8 cellular contexts compared by ENCODE assay signal in genomic region chr1:221543529-221544120, GRCh38.
DNase-seq lines count a peak whose midpoint lies in the region; ATAC-seq and TF ChIP-seq lines count a peak whose summit lies in the region.

No MANE protein-coding gene starts in this region.

- no peaks in the 10 kb centered on the region for H3K79me2 ChIP-seq in HCT116 (ENCODE audit: insufficient read depth, low read length)

- H2AFZ ChIP-seq in HCT116 (ENCODE audit: low read depth, low read length, poor library complexity, severe bottlenecking): no peak overlapping the region

- DNase-seq in AML-193 (lab: John Stamatoyannopoulos, UW) (peak; percentile 49 to 60), HCT116 (ENCODE audit: low read depth, low spot score) (peak; percentile 2), ascending aorta (ENCODE audit: low spot score in 2 of 2) (no peak), left lobe of liver (ENCODE audit: low spot score) (peak; percentile 54), NCI-H446 (lab: John Stamatoyannopoulos, UW) (no peak), ecto neural progenitor cell (ENCODE audit: low spot score) (no peak), COR-L47 (lab: John Stamatoyannopoulos, UW) (no peak)

- H3K4me2 ChIP-seq in HCT116 (ENCODE audit: low read length): no peak overlapping the region

- TF ChIP-seq CTCF in HCT116 (IDR thresholded peaks at IDR 0.05 in 2 of 3, conservative IDR thresholded peaks at IDR 0.05 in 1 of 3; ENCODE audit: borderline replicate concordance in 1 of 3, insufficient read depth in 1 of 3, low read depth in 2 of 3, low read length in 2 of 3): peak; percentile 41 to 60 (median 57); a peak in 5 of 6 replicates
- TF ChIP-seq CTCF in ascending aorta (IDR thresholded peaks at IDR 0.05): peak in 2 of 3 experiments; percentile 5 to 30

- no peaks in the 10 kb centered on the region for H3K9me2 ChIP-seq in HCT116 (ENCODE audit: insufficient read depth)

- CTCF ChIA-PET in HCT116 (lab: Charles Lee): interaction anchor here (0.6 to 1.5 kb wide), 12 partner anchors 11 to 911 kb away, joined by 3 to 9 read pairs (median 4); no protein-coding TSS in a partner anchor

- H3K4me3 ChIP-seq in HCT116 (replicated peaks in 1 of 2; ENCODE audit: low read depth in 1 of 2, low read length in 2 of 2) (no peak overlapping the region), ascending aorta (no peak overlapping the region)

- no peaks in the 10 kb centered on the region for H3K27me3 ChIP-seq in HCT116 (ENCODE audit: insufficient read depth, low read length)
- no peaks in the 10 kb centered on the region for H3K27me3 ChIP-seq in ascending aorta

- H3K9ac ChIP-seq in HCT116 (ENCODE audit: low read length): no peak overlapping the region

- H3K27ac ChIP-seq in HCT116 (ENCODE audit: low read depth, low read length) (no peak overlapping the region), ascending aorta (no peak overlapping the region)

- peak; percentile 69 for TF ChIP-seq RAD21 in HCT116 (IDR thresholded peaks at IDR 0.05; ENCODE audit: low read depth)

- no peaks in the 10 kb centered on the region for H3K4me1 ChIP-seq in HCT116 (ENCODE audit: control insufficient read depth in 1 of 2, insufficient read depth in 2 of 2, low read length in 2 of 2)
- no peaks in the 10 kb centered on the region for H3K4me1 ChIP-seq in ascending aorta

- no peaks in the 10 kb centered on the region for H4K20me1 ChIP-seq in HCT116 (ENCODE audit: insufficient read depth)

- no TSS peak for BruUV-seq in HCT116 (replicated peaks; lab: Mats Ljungman, UMichigan)

- H3K9me3 ChIP-seq in HCT116 (ENCODE audit: control insufficient read depth in 1 of 2, insufficient read depth in 1 of 2, low read depth in 1 of 2, low read length in 2 of 2): no peaks in the 10 kb centered on the region
- no peaks in the 10 kb centered on the region for H3K9me3 ChIP-seq in ascending aorta

- POLR2A ChIA-PET in HCT116 (lab: Charles Lee): no interaction called here

- no peaks in the 10 kb centered on the region for H3K36me3 ChIP-seq in HCT116 (ENCODE audit: control insufficient read depth in 1 of 2, insufficient read depth in 2 of 2, low read length in 2 of 2)
- no peaks in the 10 kb centered on the region for H3K36me3 ChIP-seq in ascending aorta

- no peak; the same call in 1 of the 2 replicates for ATAC-seq in HCT116
- peak; percentile 88 for ATAC-seq in left lobe of liver
- ATAC-seq in GM19452 (IDR thresholded peaks at IDR 0.05; ENCODE audit: unreplicated experiment): no peak

- intact Hi-C loops in HCT116 (cut with micrococcal nuclease): loop anchor here (5.0 kb wide), 1 partner anchor 314 kb away; no protein-coding TSS in a partner anchor
- intact Hi-C loops in ascending aorta (cut with DNase I): no loop called here

- RAD21 ChIA-PET in HCT116 (lab: Charles Lee; ENCODE audit: low non-redundant PET in 1 of 2, low total read pairs in 2 of 2, uncharacterized antibody in 2 of 2, unreplicated experiment in 2 of 2): interaction anchor here in 1 of 2 experiments (1.7 kb wide), 1 partner anchor 466 kb away, joined by 6 read pairs; no protein-coding TSS in a partner anchor

- TF ChIP-seq POLR2A in HCT116 (IDR thresholded peaks at IDR 0.05; ENCODE audit: borderline replicate concordance, extremely low read depth, insufficient read depth, insufficient read length): no peak

TF ChIP-seq in HCT116, 20 proteins besides CTCF, POLR2A, EP300 and RAD21:
- TF ChIP-seq ZBTB33 (IDR thresholded peaks at IDR 0.05; ENCODE audit: extremely low read depth, insufficient replicate concordance, low read length): no peak
- no peak for TF ChIP-seq EZH2phosphoT487 (IDR thresholded peaks at IDR 0.05; ENCODE audit: borderline replicate concordance)
- no peak for TF ChIP-seq CEBPB (IDR thresholded peaks at IDR 0.05; ENCODE audit: low read depth)
- no peak for TF ChIP-seq MAX (IDR thresholded peaks at IDR 0.05)
- no peak for TF ChIP-seq REST (IDR thresholded peaks at IDR 0.05; ENCODE audit: low read depth)
- no peak for TF ChIP-seq TCF7L2 (IDR thresholded peaks at IDR 0.05; ENCODE audit: borderline replicate concordance, extremely low read depth, insufficient read depth, insufficient read length)
- TF ChIP-seq JUND (IDR thresholded peaks at IDR 0.05): no peak
- TF ChIP-seq ZFX (IDR thresholded peaks at IDR 0.05): no peak
- TF ChIP-seq SIN3A (IDR thresholded peaks at IDR 0.05; ENCODE audit: low read depth): no peak
- no peak for TF ChIP-seq SRF (IDR thresholded peaks at IDR 0.05; ENCODE audit: low read depth)
- no peak for TF ChIP-seq ATF3 (IDR thresholded peaks at IDR 0.05)
- TF ChIP-seq ZNF274 (IDR thresholded peaks at IDR 0.05; ENCODE audit: low read depth, low read length): no peak
- TF ChIP-seq FOSL1 (IDR thresholded peaks at IDR 0.05; ENCODE audit: low read depth): no peak
- no peak for TF ChIP-seq EZH2 (IDR thresholded peaks at IDR 0.05)
- TF ChIP-seq CBX3 (IDR thresholded peaks at IDR 0.05; ENCODE audit: low read depth): no peak
- TF ChIP-seq YY1 (IDR thresholded peaks at IDR 0.05; ENCODE audit: extremely low read depth, insufficient replicate concordance, low read depth, low read length): no peak
- TF ChIP-seq SP1 (IDR thresholded peaks at IDR 0.05; ENCODE audit: low read depth): no peak
- no peak for TF ChIP-seq ELF1 (IDR thresholded peaks at IDR 0.05; ENCODE audit: borderline replicate concordance, low read depth)
TF ChIP-seq in HCT116: peak in this region for 0.

Comparison
In these comparisons a context has a peak if more than half of its experiments do, and no peak if none do; other contexts are left out.
1. DNase-seq: peak in AML-193 (2 of 2), HCT116 (single experiment) and left lobe of liver (single experiment); none in ascending aorta (0 of 2), NCI-H446 (0 of 2), ecto neural progenitor cell (single experiment) and COR-L47 (single experiment).